Comparison of ENCODE assay signal across 18 cellular contexts in the genomic region with DNA sequence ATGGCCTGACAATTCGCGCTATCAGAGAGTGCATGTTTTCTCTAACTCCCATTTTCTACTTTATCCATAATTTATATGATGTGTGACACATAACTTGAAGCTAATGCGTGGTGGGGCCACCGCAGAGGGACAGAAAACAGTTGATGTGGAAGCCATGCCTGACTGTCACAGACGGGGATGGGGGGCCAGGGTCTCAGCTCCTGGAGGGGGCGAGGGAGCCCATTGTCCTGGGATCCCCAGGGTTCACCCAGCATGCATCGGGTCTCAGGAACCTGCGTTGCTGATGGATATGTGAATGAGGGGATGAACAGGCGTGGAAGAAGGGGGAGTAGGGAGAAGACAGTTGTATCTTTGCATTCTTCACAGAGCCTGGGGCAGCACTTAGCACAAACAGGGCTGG.
DNase-seq lines count a peak whose midpoint lies in the region; ATAC-seq and TF ChIP-seq lines count a peak whose summit lies in the region.
"Had no signal": no experiment of that assay in that cellular context is flagged by ENCODE, and none has a peak within 500 bp of the region (broad histone marks: within the 10 kb centered on the region; RNA-seq: fewer than 3 reads in every experiment).

No MANE protein-coding gene starts in this region.

- no peak for TF ChIP-seq POLR2A in upper lobe of left lung (IDR thresholded peaks at IDR 0.05)

- no peak overlapping the region for H4K91ac ChIP-seq in mesenchymal stem cell (ENCODE audit: low read length)

- H2BK120ac ChIP-seq in mesenchymal stem cell (ENCODE audit: low read depth, low read length): no peak overlapping the region

- no peak overlapping the region for H3K23ac ChIP-seq in mesenchymal stem cell (ENCODE audit: low read length in 2 of 2)

- peak overlapping the region; percentile 76 for H3K4me3 Mint-ChIP-seq in activated T-helper 17 cell treated with anti-CD3 and anti-CD28 coated beads, Interleukin-2, amount 50 U/mL, for 72 hours
- H3K4me3 Mint-ChIP-seq: B cell had no signal

- peaks cover 4% of the 10 kb centered on the region for H3K79me1 ChIP-seq in mesenchymal stem cell (replicated peaks; ENCODE audit: low read length, poor library complexity, severe bottlenecking)

- H3K4me1 ChIP-seq in mesenchymal stem cell (ENCODE audit: control insufficient read depth, insufficient read depth, low read depth, low read length) (peaks cover 17% of the 10 kb centered on the region), upper lobe of left lung (peaks cover 45 to 61% (median 56%) of the 10 kb centered on the region in 4 donors)

- H3K27ac Mint-ChIP-seq in activated T-helper 17 cell treated with anti-CD3 and anti-CD28 coated beads, Interleukin-2, amount 50 U/mL, for 72 hours: peak overlapping the region; percentile 98
- H3K27ac Mint-ChIP-seq: B cell had no signal

- no peak for TF ChIP-seq EP300 in upper lobe of left lung (IDR thresholded peaks at IDR 0.05)

- H2AFZ ChIP-seq in mesenchymal stem cell (ENCODE audit: low read depth, low read length): no peak overlapping the region

- H3K27me3 ChIP-seq in mesenchymal stem cell (ENCODE audit: control insufficient read depth in 1 of 2, insufficient read depth in 1 of 2, low read length in 2 of 2) (no peaks in the 10 kb centered on the region), upper lobe of left lung (no peaks in the 10 kb centered on the region)

- TF ChIP-seq CTCF in upper lobe of left lung (IDR thresholded peaks at IDR 0.05): no peak

- H3K4me1 Mint-ChIP-seq in activated T-helper 17 cell treated with anti-CD3 and anti-CD28 coated beads, Interleukin-2, amount 50 U/mL, for 72 hours: peaks cover 19% of the 10 kb centered on the region

- 96% methylated on average over 7 of the region's 9 CpGs for WGBS in mesenchymal stem cell
- 88 to 91% methylated on average over 9 of the region's 9 CpGs for WGBS in upper lobe of left lung, 2 donors

- intact Hi-C loops in Right ventricle myocardium inferior (cut with DNase I): no loop called here

- H2BK12ac ChIP-seq in mesenchymal stem cell (ENCODE audit: low read length in 2 of 2): peak overlapping the region; percentile 71 to 80

- no peak overlapping the region for H3K4me2 ChIP-seq in mesenchymal stem cell (ENCODE audit: low read length, poor library complexity, severe bottlenecking)
- H3K4me2 ChIP-seq: A549 had no signal

- H3K9me3 ChIP-seq in mesenchymal stem cell (ENCODE audit: control insufficient read depth, low read length): no peaks in the 10 kb centered on the region
- no peaks in the 10 kb centered on the region for H3K9me3 ChIP-seq in upper lobe of left lung
- H3K9me3 ChIP-seq: A549 had no signal

- H3K14ac ChIP-seq in mesenchymal stem cell (ENCODE audit: low read length in 2 of 2): peak overlapping the region in 1 of 2 experiments; percentile 64

- no peak overlapping the region for H2BK15ac ChIP-seq in mesenchymal stem cell (ENCODE audit: low read depth, poor library complexity, severe bottlenecking)

- H3K9ac ChIP-seq in mesenchymal stem cell (ENCODE audit: low read length): no peak overlapping the region

- no peak overlapping the region for H3K18ac ChIP-seq in mesenchymal stem cell (ENCODE audit: low read depth in 1 of 2, low read length in 2 of 2)

- H3K9me3 Mint-ChIP-seq in activated T-helper 17 cell treated with anti-CD3 and anti-CD28 coated beads, Interleukin-2, amount 50 U/mL, for 72 hours: no peaks in the 10 kb centered on the region

- no peaks in the 10 kb centered on the region for H3K36me3 Mint-ChIP-seq in activated T-helper 17 cell treated with anti-CD3 and anti-CD28 coated beads, Interleukin-2, amount 50 U/mL, for 72 hours (ENCODE audit: low read depth)

- no peaks in the 10 kb centered on the region for H3K36me3 ChIP-seq in mesenchymal stem cell (ENCODE audit: control insufficient read depth in 1 of 2, insufficient read depth in 2 of 2, low read depth in 1 of 2, low read length in 2 of 2)
- no peaks in the 10 kb centered on the region for H3K36me3 ChIP-seq in upper lobe of left lung

- peak overlapping the region; percentile 33 for H4K8ac ChIP-seq in mesenchymal stem cell (ENCODE audit: low read length)

- no peaks in the 10 kb centered on the region for H3K27me3 Mint-ChIP-seq in activated T-helper 17 cell treated with anti-CD3 and anti-CD28 coated beads, Interleukin-2, amount 50 U/mL, for 72 hours

- no peak for ATAC-seq in activated T-helper 17 cell treated with anti-CD3 and anti-CD28 coated beads, Interleukin-2, amount 50 U/mL, for 72 hours (replicated peaks)
- ATAC-seq in upper lobe of left lung (ENCODE audit: low FRiP score in 2 of 2): no peak
- no peak for ATAC-seq in HG03442 (IDR thresholded peaks at IDR 0.05; ENCODE audit: unreplicated experiment)
- ATAC-seq in Right ventricle myocardium inferior: no peak
- ATAC-seq: A549, HCT116 had no signal

- H3K4me3 ChIP-seq in mesenchymal stem cell (ENCODE audit: insufficient read depth in 1 of 2, low read depth in 1 of 2, low read length in 2 of 2) (no peak overlapping the region), upper lobe of left lung (no peak overlapping the region)
- H3K4me3 ChIP-seq: A549 had no signal

- no peak overlapping the region for H3K27ac ChIP-seq in mesenchymal stem cell (ENCODE audit: low read length, poor library complexity, severe bottlenecking)
- H3K27ac ChIP-seq in upper lobe of left lung: peak overlapping the region in 3 of 4 donors; percentile 8 to 74 (median 68)

- DNase-seq in activated effector memory CD4-positive, alpha-beta T cell treated with anti-CD3 and anti-CD28 coated beads, Interleukin-2, amount 50 U/mL, for 16 hours: peak; percentile 34
- no peak for DNase-seq in activated effector memory CD4-positive, alpha-beta T cell treated with Interleukin-2 at 50 U/mL for 16 hours
- no peak for DNase-seq in mesenchymal stem cell
- no peak for DNase-seq in upper lobe of left lung
- DNase-seq in Right ventricle myocardium inferior (ENCODE audit: missing footprints): no peak
- DNase-seq: KG1, NCI-H1092, NCI-H1436, NCI-H187 treated with DMSO at 0.1 percent for 48 hours, NCI-H2107, NCI-H446 treated with DMSO at 0.1 percent for 48 hours, NCI-H526 treated with DMSO at 0.1 percent for 48 hours, SHP77 had no signal

- no peak overlapping the region for H2BK5ac ChIP-seq in mesenchymal stem cell (ENCODE audit: low read depth, low read length, poor library complexity, severe bottlenecking)

- peak overlapping the region in 1 of 2 experiments; percentile 34 for H3K4ac ChIP-seq in mesenchymal stem cell (ENCODE audit: low read depth in 1 of 2, low read length in 2 of 2)

- H2AK5ac ChIP-seq in mesenchymal stem cell (ENCODE audit: low read length, severe bottlenecking): peak overlapping the region; percentile 80
